ENCODE assay signal across 10 cellular contexts in the genomic region with DNA sequence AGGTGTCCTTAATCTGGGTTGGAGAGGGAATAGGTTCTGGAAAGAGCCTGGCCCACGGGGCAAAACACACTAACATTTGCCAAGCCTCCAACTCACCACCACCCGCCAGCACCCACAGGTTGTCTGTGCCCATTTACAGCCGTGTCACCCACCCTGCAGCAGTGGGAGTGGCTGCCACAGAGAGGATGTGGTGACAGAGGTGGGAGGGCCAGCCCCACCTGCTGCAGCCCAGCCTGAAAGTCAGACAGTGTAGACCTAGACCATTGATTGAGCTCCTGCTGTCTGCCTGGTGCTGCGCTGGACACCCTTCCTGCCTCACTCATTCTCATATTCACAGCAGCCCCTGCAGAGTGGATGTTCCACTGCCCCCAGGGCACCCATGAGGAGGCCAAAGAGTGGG. TPM values are rescaled to one million over a fixed set of nuclear protein-coding genes. Genes with fewer than 3 reads are reported as not detected.
DNase-seq lines count a peak whose midpoint lies in the region; ATAC-seq and TF ChIP-seq lines count a peak whose summit lies in the region.
"Had no signal": no experiment of that assay in that cellular context is flagged by ENCODE, and none has a peak within 500 bp of the region (broad histone marks: within the 10 kb centered on the region; RNA-seq: fewer than 3 reads in every experiment).

No MANE protein-coding gene starts in this region.

- peaks cover 11% of the 10 kb centered on the region for H3K9me3 Mint-ChIP-seq in activated CD8-positive, alpha-beta T cell treated with anti-CD3 and anti-CD28 coated beads for 36 hours
- H3K9me3 Mint-ChIP-seq in effector memory CD8-positive, alpha-beta T cell, result no peaks in the 10 kb centered on the region

- H3K4me1 ChIP-seq in adrenal gland (replicated peaks in 1 of 2), result no peaks in the 10 kb centered on the region

- intact Hi-C loops in activated CD8-positive, alpha-beta T cell treated with anti-CD3 and anti-CD28 coated beads for 36 hours (cut with micrococcal nuclease), result no loop called here
- intact Hi-C loops in adrenal gland (cut with DNase I), result no loop called here

- ATAC-seq in activated CD8-positive, alpha-beta T cell treated with anti-CD3 and anti-CD28 coated beads for 36 hours, result peak; percentile 57
- peak; percentile 76 for ATAC-seq in effector memory CD8-positive, alpha-beta T cell (replicated peaks)
- no peak for ATAC-seq in HG03159 (IDR thresholded peaks at IDR 0.05; ENCODE audit: unreplicated experiment)

- H3K27me3 ChIP-seq in adrenal gland, result peaks cover 8% of the 10 kb centered on the region

- H3K36me3 ChIP-seq in KOPT-K1 (ENCODE audit: insufficient read depth, low read length) (no peaks in the 10 kb centered on the region), adrenal gland (replicated peaks in 1 of 2) (no peaks in the 10 kb centered on the region)

- peak overlapping the region; percentile 0 for H3K4me3 Mint-ChIP-seq in activated CD8-positive, alpha-beta T cell treated with anti-CD3 and anti-CD28 coated beads for 36 hours
- H3K4me3 Mint-ChIP-seq in effector memory CD8-positive, alpha-beta T cell, result peak overlapping the region; percentile 70 to 74

- H3K27me3 Mint-ChIP-seq in activated CD8-positive, alpha-beta T cell treated with anti-CD3 and anti-CD28 coated beads for 36 hours, result no peaks in the 10 kb centered on the region
- no peaks in the 10 kb centered on the region for H3K27me3 Mint-ChIP-seq in effector memory CD8-positive, alpha-beta T cell

- peaks cover 90% of the 10 kb centered on the region for H3K36me3 Mint-ChIP-seq in activated CD8-positive, alpha-beta T cell treated with anti-CD3 and anti-CD28 coated beads for 36 hours (ENCODE audit: low read depth)
- H3K36me3 Mint-ChIP-seq in effector memory CD8-positive, alpha-beta T cell (ENCODE audit: insufficient read depth), result peaks cover 82% of the 10 kb centered on the region

- in situ Hi-C loops in ACHN (cut with HindIII; ENCODE audit: low pct_ligation_motif_present, low pct_unique_long_range_greater_than_20kb, low sequenced_read_pairs), result no loop called here

- POLR2A ChIA-PET in activated CD8-positive, alpha-beta T cell treated with anti-CD3 and anti-CD28 coated beads for 36 hours (lab: Charles Lee), result interaction anchor here (0.6 to 8.3 kb wide), 5 partner anchors 10 to 209 kb away, joined by 3 to 85 read pairs (median 4); no protein-coding TSS in a partner anchor

- peak overlapping the region; percentile 44 for H3K27ac ChIP-seq in KOPT-K1 (ENCODE audit: low read depth, low read length, poor library complexity, severe bottlenecking)
- H3K27ac ChIP-seq in adrenal gland, result no peak overlapping the region

- DNase-seq in activated CD8-positive, alpha-beta T cell treated with anti-CD3 and anti-CD28 coated beads for 36 hours, result peak; percentile 87
- DNase-seq in effector memory CD8-positive, alpha-beta T cell, result peak; percentile 85 to 88 (median 87)
- DNase-seq in stimulated activated CD8-positive, alpha-beta memory T cell treated with anti-CD3 and anti-CD28 coated beads, Interleukin-4, amount 100 ng/mL, for 4 hours (ENCODE audit: low read depth in 2 of 2, low spot score in 1 of 2), result peak; percentile 64 to 75
- no peak for DNase-seq in ACHN
- no peak for DNase-seq in NCI-H82 treated with DMSO at 0.1 percent for 48 hours (lab: John Stamatoyannopoulos, UW; ENCODE audit: unreplicated experiment)
- DNase-seq in adrenal gland, result no peak
- DNase-seq: NCI-H510A had no signal

- no peak for TF ChIP-seq CTCF in activated CD8-positive, alpha-beta T cell treated with anti-CD3 and anti-CD28 coated beads for 36 hours (IDR thresholded peaks at IDR 0.05)
- TF ChIP-seq CTCF in adrenal gland (IDR thresholded peaks at IDR 0.05), result no peak

- 85 to 89% (median 88%) methylated on average over 1 to 4 of the region's 4 CpGs for WGBS in adrenal gland, 4 donors

- no peak overlapping the region for H3K4me3 ChIP-seq in adrenal gland
- H3K4me3 ChIP-seq: skin epidermis had no signal

- peaks cover 87% of the 10 kb centered on the region for H3K4me1 Mint-ChIP-seq in activated CD8-positive, alpha-beta T cell treated with anti-CD3 and anti-CD28 coated beads for 36 hours (ENCODE audit: low read depth)
- H3K4me1 Mint-ChIP-seq in effector memory CD8-positive, alpha-beta T cell (ENCODE audit: low read depth in 2 of 2), result peaks cover 57 to 63% of the 10 kb centered on the region in 2 donors

- peak overlapping the region; percentile 97 for H3K27ac Mint-ChIP-seq in activated CD8-positive, alpha-beta T cell treated with anti-CD3 and anti-CD28 coated beads for 36 hours
- peak overlapping the region; percentile 96 to 97 for H3K27ac Mint-ChIP-seq in effector memory CD8-positive, alpha-beta T cell

- CTCF ChIA-PET in activated CD8-positive, alpha-beta T cell treated with anti-CD3 and anti-CD28 coated beads for 36 hours (lab: Charles Lee), result interaction anchor here (1.0 to 1.9 kb wide), 2 partner anchors 42 to 212 kb away, joined by 3 to 4 read pairs; no protein-coding TSS in a partner anchor

- peaks cover 15% of the 10 kb centered on the region for H3K9me3 ChIP-seq in KOPT-K1 (ENCODE audit: insufficient read depth, low read length, poor library complexity, severe bottlenecking)
- no peaks in the 10 kb centered on the region for H3K9me3 ChIP-seq in adrenal gland (replicated peaks in 1 of 3)

- TF ChIP-seq POLR2A in adrenal gland (IDR thresholded peaks at IDR 0.05), result no peak

RNA-seq across cellular contexts. Expression of gene IL21R, which starts 44.7 kb away (rescaled TPM):
- total RNA-seq in activated CD8-positive, alpha-beta T cell treated with anti-CD3 and anti-CD28 coated beads for 36 hours, result 10 to 100 TPM; 95.6 to 97.2 TPM
- total RNA-seq in adrenal gland, result 1 to 10 TPM in 1 of 8 donors, under 1 TPM in 6, not detected in 1; 0.14 to 2.6 (median 0.46) TPM
- polyA plus RNA-seq in adrenal gland, result under 1 TPM; 0.08 to 0.55 (median 0.17) TPM

Comparison
In these comparisons a context has a peak if more than half of its experiments do, and no peak if none do; other contexts are left out.
1. DNase-seq: peak in activated CD8-positive, alpha-beta T cell treated with anti-CD3 and anti-CD28 coated beads for 36 hours (single experiment), effector memory CD8-positive, alpha-beta T cell (3 of 3) and stimulated activated CD8-positive, alpha-beta memory T cell treated with anti-CD3 and anti-CD28 coated beads, Interleukin-4, amount 100 ng/mL, for 4 hours (2 of 2); none in ACHN (single experiment), NCI-H82 treated with DMSO at 0.1 percent for 48 hours (single experiment) and adrenal gland (0 of 7).
2. RNA of gene IL21R, which starts 44.7 kb away (total RNA-seq): 95.6 to 97.2 TPM in activated CD8-positive, alpha-beta T cell treated with anti-CD3 and anti-CD28 coated beads for 36 hours; 0.14 to 2.6 TPM in adrenal gland; every median in the first group is over 10 times any median in the second.